8 cellular contexts compared by ENCODE assay signal in the genomic region with DNA sequence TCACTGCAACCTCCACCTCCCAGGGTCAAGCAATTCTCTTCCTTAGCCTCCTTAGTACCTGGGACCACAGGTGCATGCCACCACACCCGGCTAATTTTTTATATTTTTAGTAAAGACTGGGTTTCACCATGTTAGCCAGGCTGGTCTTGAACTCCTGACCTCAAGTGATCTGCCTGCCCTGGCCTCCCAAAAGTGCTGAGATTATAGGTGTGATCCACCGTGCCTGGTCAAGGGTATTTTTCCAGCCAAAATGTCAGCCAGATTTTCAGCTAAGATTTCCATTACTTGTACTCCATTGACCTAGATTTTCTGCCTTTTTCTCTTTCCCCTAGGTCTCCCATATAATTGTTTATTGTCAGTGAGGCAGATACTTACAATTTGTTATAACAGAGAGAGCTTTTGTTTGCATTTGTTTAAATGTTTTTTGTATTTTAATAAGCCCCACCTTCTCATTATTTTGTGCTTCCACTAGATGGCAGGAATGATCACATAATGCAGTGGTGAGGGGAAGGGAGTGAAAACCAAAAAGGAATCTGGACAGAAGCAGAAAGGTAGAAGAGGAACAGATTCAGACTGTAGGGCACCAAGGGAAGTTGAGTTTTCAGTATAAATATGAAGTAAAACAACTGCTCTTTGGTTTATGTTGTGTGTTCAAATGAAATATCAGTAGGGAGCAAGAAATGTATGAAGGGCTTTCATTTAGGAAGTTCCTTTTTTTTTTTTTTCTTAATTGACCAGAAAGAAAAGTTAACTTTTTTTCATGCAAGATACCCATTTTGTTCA. TPM values are rescaled to one million over a fixed set of nuclear protein-coding genes. Genes with fewer than 3 reads are reported as not detected.
DNase-seq lines count a peak whose midpoint lies in the region; ATAC-seq, FAIRE-seq and TF ChIP-seq lines count a peak whose summit lies in the region.

No MANE protein-coding gene starts in this region.

- 68 to 75% methylated on average over 2 of the region's 2 CpGs for WGBS in transverse colon (ENCODE audit: low coverage in 1 of 2), 2 donors

- TF ChIP-seq EP300 in transverse colon (IDR thresholded peaks at IDR 0.05; ENCODE audit: low read depth), result no peak

- peak; percentile 44 to 55 (median 47) for TF ChIP-seq CTCF in transverse colon (IDR thresholded peaks at IDR 0.05)

- no peaks in the 10 kb centered on the region for H3K4me1 ChIP-seq in transverse colon

- H3K9me3 ChIP-seq in transverse colon, result no peaks in the 10 kb centered on the region

- FAIRE-seq in islet of Langerhans (lab: Jason Lieb, UNC), result peak; percentile 76

- H3K4me3 ChIP-seq in transverse colon, result no peak overlapping the region

- H3K27me3 ChIP-seq in transverse colon, result no peaks in the 10 kb centered on the region

- DNase-seq in Caki2 (ENCODE audit: low read depth) (peak; percentile 34), NCI-H524 (lab: John Stamatoyannopoulos, UW) (peak; percentile 20 to 44), T47D (ENCODE audit: low read depth in 1 of 2, low spot score in 1 of 2) (peak; percentile 50 to 62), transverse colon (no peak), OCI-M2 (lab: John Stamatoyannopoulos, UW; ENCODE audit: unreplicated experiment) (no peak)

- intact Hi-C loops in transverse colon (cut with DNase I; ENCODE audit: low total_unique reads), result loop anchor here (5.0 to 10.0 kb wide), 2 partner anchors 193 to 1529 kb away; a partner anchor contains a TSS

- H3K27ac ChIP-seq in transverse colon, result no peak overlapping the region

- in situ Hi-C loops in Caki2 (cut with HindIII; ENCODE audit: low pct_unique_long_range_greater_than_20kb, low sequenced_read_pairs), result no loop called here
- in situ Hi-C loops in T47D (cut with HindIII; ENCODE audit: low pct_unique_long_range_greater_than_20kb, low sequenced_read_pairs), result no loop called here
- in situ Hi-C loops in transverse colon (cut with MboI; ENCODE audit: low pct_ligation_motif_present in 1 of 4, low pct_unique_long_range_greater_than_20kb in 1 of 4, low sequenced_read_pairs in 3 of 4), result no loop called here

- peak; percentile 77 for ATAC-seq in GM21786 (IDR thresholded peaks at IDR 0.05; ENCODE audit: unreplicated experiment)
- ATAC-seq in HG03159 (IDR thresholded peaks at IDR 0.05; ENCODE audit: unreplicated experiment), result no peak

- no peak for TF ChIP-seq POLR2A in transverse colon (IDR thresholded peaks at IDR 0.05)

- peaks cover 0 to 45% (median 16%) of the 10 kb centered on the region in 4 donors for H3K36me3 ChIP-seq in transverse colon

RNA-seq across cellular contexts. Expression of a gene that starts 29.7 kb away (rescaled TPM):
- 26.4 and 37.1 TPM in 2 replicates for total RNA-seq in Caki2 (2014; rRNA removed; shearing (Covaris generic); ENCODE audit: low replicate concordance)
- total RNA-seq in transverse colon, result 10 to 100 TPM in 1 of 4 donors, 1 to 10 TPM in 2, not detected in 1; 3.0 to 13.3 (median 6.8) TPM

RNA-seq across cellular contexts. Expression of a gene that starts 53.0 kb away (rescaled TPM):
- 14.7 and 40.3 TPM in 2 replicates for total RNA-seq in Caki2 (2014; rRNA removed; shearing (Covaris generic); ENCODE audit: low replicate concordance)
- total RNA-seq in transverse colon, result 10 to 100 TPM; 13.5 to 53.4 (median 24.6) TPM

Comparison
In these comparisons a context has a peak if more than half of its experiments do, and no peak if none do; other contexts are left out.
1. DNase-seq: peak in Caki2 (single experiment), NCI-H524 (2 of 2) and T47D (2 of 2); none in transverse colon (single experiment) and OCI-M2 (single experiment).